In genomic region chr2:30987611-30988010, GRCh38 we compare ENCODE assay signal across 15 cellular contexts.
A peak's percentile ranks its signal among the peaks of the same experiment; 100 is the strongest.
DNase-seq lines count a peak whose midpoint lies in the region; ATAC-seq and TF ChIP-seq lines count a peak whose summit lies in the region.
"Had no signal": no experiment of that assay in that cellular context is flagged by ENCODE, and none has a peak within 500 bp of the region (broad histone marks: within the 10 kb centered on the region; RNA-seq: fewer than 3 reads in every experiment).

No MANE protein-coding gene starts in this region.

- no peak for TF ChIP-seq CTCF in omental fat pad (IDR thresholded peaks at IDR 0.05)

- ATAC-seq in omental fat pad (ENCODE audit: low FRiP score): peak; percentile 86

- peak; percentile 64 for DNase-seq in NCI-H82 treated with DMSO at 0.1 percent for 48 hours (lab: John Stamatoyannopoulos, UW; ENCODE audit: unreplicated experiment)
- peak; percentile 81 for DNase-seq in left kidney (ENCODE audit: low read depth, low spot score)
- no peak for DNase-seq in omental fat pad (ENCODE audit: low spot score)
- no peak for DNase-seq in stimulated activated CD4-positive, alpha-beta T cell treated with anti-CD3 and anti-CD28 coated beads, Interleukin-2, amount 100 ng/mL, for 24 hours
- no peak for DNase-seq in stimulated activated CD8-positive, alpha-beta memory T cell treated with anti-CD3 and anti-CD28 coated beads, Interleukin-4, amount 100 ng/mL, for 48 hours
- no peak for DNase-seq in activated CD4-positive, alpha-beta T cell treated with anti-CD3 and anti-CD28 coated beads for 48 hours
- DNase-seq: C1 segment of cervical spinal cord; Calu3; CD4-positive, alpha-beta memory T cell; COR-L47; DMS53; DMS79 treated with DMSO at 0.1 percent for 48 hours; GF-D8; GOT3; HFFc6 had no signal

Comparison
In these comparisons a context has a peak if more than half of its experiments do, and no peak if none do; other contexts are left out.
1. DNase-seq: peak in NCI-H82 treated with DMSO at 0.1 percent for 48 hours (single experiment) and left kidney (single experiment); none in omental fat pad (single experiment), stimulated activated CD4-positive, alpha-beta T cell treated with anti-CD3 and anti-CD28 coated beads, Interleukin-2, amount 100 ng/mL, for 24 hours (0 of 2), stimulated activated CD8-positive, alpha-beta memory T cell treated with anti-CD3 and anti-CD28 coated beads, Interleukin-4, amount 100 ng/mL, for 48 hours (single experiment) and activated CD4-positive, alpha-beta T cell treated with anti-CD3 and anti-CD28 coated beads for 48 hours (single experiment).